15 cellular contexts compared by ENCODE assay signal in genomic region chr4:145182212-145182611, GRCh38. TPM values are rescaled to one million over a fixed set of nuclear protein-coding genes. Genes with fewer than 3 reads are reported as not detected.
DNase-seq lines count a peak whose midpoint lies in the region; ATAC-seq and TF ChIP-seq lines count a peak whose summit lies in the region.
"Had no signal": no experiment of that assay in that cellular context is flagged by ENCODE, and none has a peak within 500 bp of the region (broad histone marks: within the 10 kb centered on the region; RNA-seq: fewer than 3 reads in every experiment).

No MANE protein-coding gene starts in this region.

- H3K27me3 ChIP-seq in psoas muscle (ENCODE audit: insufficient read depth in 3 of 3, low read length in 2 of 3) = no peaks in the 10 kb centered on the region
- H3K27me3 ChIP-seq: neutrophil had no signal

- H3K4me1 ChIP-seq in psoas muscle = peaks cover 22% of the 10 kb centered on the region

- peak overlapping the region; percentile 83 for H3K4me3 ChIP-seq in psoas muscle
- H3K4me3 ChIP-seq: lower lobe of right lung had no signal

- H3K9me3 ChIP-seq in psoas muscle = no peaks in the 10 kb centered on the region
- H3K9me3 ChIP-seq: lower lobe of right lung, neutrophil had no signal

- H3K4me1 Mint-ChIP-seq in activated T-cell treated with anti-CD3 and anti-CD28 coated beads, Interleukin-2, amount 50 U/mL, for 4 hours (ENCODE audit: low read depth) = peaks cover 17% of the 10 kb centered on the region
- peaks cover 30% of the 10 kb centered on the region for H3K4me1 Mint-ChIP-seq in brain

- H3K27ac ChIP-seq in psoas muscle = peak overlapping the region; percentile 97
- H3K27ac ChIP-seq: lower lobe of right lung, neutrophil, RWPE1 had no signal

- TF ChIP-seq CTCF in brain (conservative IDR thresholded peaks at IDR 0.05) (no peak), psoas muscle (IDR thresholded peaks at IDR 0.05) (no peak)

- DNase-seq in activated T-cell treated with anti-CD3 and anti-CD28 coated beads, Interleukin-2, amount 50 U/mL, for 4 hours = no peak
- DNase-seq in activated T-cell treated with anti-CD3 and anti-CD28 coated beads, Interleukin-2, amount 50 U/mL, for 1 hour = no peak
- DNase-seq in NAMALWA (ENCODE audit: low spot score) (peak; percentile 23), psoas muscle (no peak), cerebellum (ENCODE audit: low spot score) (no peak), NOMO-1 (lab: John Stamatoyannopoulos, UW; ENCODE audit: unreplicated experiment in 2 of 2) (no peak)
- DNase-seq: COR-L47, H7, Karpas-422, lower lobe of right lung, NCI-H1436 had no signal

- H3K4me3 Mint-ChIP-seq in activated T-cell treated with anti-CD3 and anti-CD28 coated beads, Interleukin-2, amount 50 U/mL, for 4 hours = peak overlapping the region; percentile 44
- peak overlapping the region; percentile 16 to 82 (median 66) for H3K4me3 Mint-ChIP-seq in brain

- intact Hi-C loops in psoas muscle (cut with DNase I) = loop anchor here in 1 of 2 donors (5.0 kb wide), 2 partner anchors 300 to 550 kb away; partner anchors contain the start of gene SMAD1

- no peaks in the 10 kb centered on the region for H3K36me3 ChIP-seq in psoas muscle (ENCODE audit: insufficient read depth in 1 of 2, low read depth in 1 of 2)
- H3K36me3 ChIP-seq: lower lobe of right lung, neutrophil had no signal

- H3K27ac Mint-ChIP-seq in brain = peak overlapping the region in 4 of 5 experiments; percentile 18 to 85 (median 40)

- H3K27me3 Mint-ChIP-seq in activated T-cell treated with anti-CD3 and anti-CD28 coated beads, Interleukin-2, amount 50 U/mL, for 4 hours (ENCODE audit: low read depth) = no peaks in the 10 kb centered on the region
- peaks cover 16% of the 10 kb centered on the region for H3K27me3 Mint-ChIP-seq in brain

- no peaks in the 10 kb centered on the region for H3K9me3 Mint-ChIP-seq in activated T-cell treated with anti-CD3 and anti-CD28 coated beads, Interleukin-2, amount 50 U/mL, for 4 hours
- H3K9me3 Mint-ChIP-seq in brain = no peaks in the 10 kb centered on the region

- H3K36me3 Mint-ChIP-seq in activated T-cell treated with anti-CD3 and anti-CD28 coated beads, Interleukin-2, amount 50 U/mL, for 4 hours (ENCODE audit: insufficient read depth) = peaks cover 2% of the 10 kb centered on the region
- no peaks in the 10 kb centered on the region for H3K36me3 Mint-ChIP-seq in brain

- WGBS in psoas muscle, 3 donors = 57 to 67% (median 62%) methylated on average over 2 of the region's 2 CpGs

- ATAC-seq in activated T-cell treated with anti-CD3 and anti-CD28 coated beads, Interleukin-2, amount 50 U/mL, for 4 hours = no peak
- ATAC-seq in psoas muscle (peak in 2 of 4 donors; percentile 21 to 33), GM19452 (IDR thresholded peaks at IDR 0.05; ENCODE audit: unreplicated experiment) (no peak)
- ATAC-seq: lower lobe of right lung had no signal

RNA-seq across cellular contexts. Expression of gene OTUD4, which starts 1.8 kb away (rescaled TPM):
- 100 to 1,000 TPM in 2 of 3 donors, 10 to 100 TPM in 1; 94.4 to 113 (median 103) TPM for total RNA-seq in activated T-cell treated with anti-CD3 and anti-CD28 coated beads, Interleukin-2, amount 50 U/mL, for 4 hours
- polyA plus RNA-seq in brain (ENCODE audit: insufficient read depth, low read depth, low replicate concordance) (6.1 TPM), psoas muscle (10 to 100 TPM; 20.5 to 62.6 (median 22.7) TPM)
- total RNA-seq in psoas muscle (10 to 100 TPM; 51.6 to 88.0 (median 56.5) TPM), cerebellum (42.6 TPM)
